Comparison of ENCODE assay signal across 8 cellular contexts in the genomic region with DNA sequence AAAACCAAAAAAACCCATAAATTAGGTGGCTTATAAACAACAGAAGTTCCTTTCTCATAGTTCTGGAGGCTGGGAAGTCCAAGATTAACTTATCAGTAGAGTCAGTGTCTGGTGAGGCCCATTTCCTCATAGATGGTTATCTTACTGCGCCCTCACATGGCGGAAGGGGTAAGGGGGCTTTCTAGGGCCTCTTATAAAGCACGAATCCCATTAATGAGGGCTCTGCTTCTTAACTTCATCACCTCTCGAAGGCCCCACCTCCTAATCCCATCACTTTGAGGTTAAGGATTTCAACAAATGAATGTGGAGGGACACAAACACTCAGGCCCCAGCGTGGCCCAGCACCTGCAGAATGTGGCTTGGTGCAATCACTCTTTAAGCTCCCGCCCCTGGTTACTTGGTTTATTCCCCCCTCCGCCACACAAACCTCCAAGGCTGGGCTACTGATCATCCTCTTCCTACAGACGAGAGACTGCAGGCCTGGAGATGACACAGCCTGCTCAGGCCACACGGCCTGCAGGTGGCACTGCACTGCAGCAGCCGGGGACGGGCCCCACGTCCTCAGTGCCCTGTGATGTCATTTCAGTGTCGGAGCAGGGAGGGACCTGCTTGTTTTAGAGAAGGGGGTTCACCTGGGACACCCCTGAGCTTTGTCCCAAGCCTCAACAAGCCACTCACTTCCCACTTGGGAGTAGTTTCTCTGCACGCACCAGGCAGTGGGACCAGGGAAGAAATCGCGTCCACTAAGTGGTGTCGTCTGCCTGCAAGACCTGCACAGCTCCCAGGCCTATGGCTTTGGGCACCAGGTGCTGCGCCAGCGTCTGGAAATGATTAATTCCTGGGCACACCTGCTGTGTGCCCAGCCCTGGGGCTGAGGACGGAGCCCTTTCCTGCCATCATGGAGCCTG.
DNase-seq lines count a peak whose midpoint lies in the region; ATAC-seq and TF ChIP-seq lines count a peak whose summit lies in the region.
"Not testable (repeated sequence)": the region's sequence is repeated elsewhere in the genome, so short reads cannot be mapped to it uniquely, and the experiment has no call there.

No MANE protein-coding gene starts in this region.

- not testable (repeated sequence) for H3K4me1 ChIP-seq in adipocyte (ENCODE audit: control insufficient read depth, insufficient read depth, low read length)
- H3K4me1 ChIP-seq in stomach = peaks cover 0 to 18% (median 11%) of the 10 kb centered on the region in 4 donors

- not testable (repeated sequence) for TF ChIP-seq POLR2A in stomach (IDR thresholded peaks at IDR 0.05)

- intact Hi-C loops in Right ventricle myocardium inferior (cut with DNase I); stomach (cut with DNase I; ENCODE audit: low total_unique reads): not testable (repeated sequence)

- not testable (repeated sequence) for H3K36me3 ChIP-seq in adipocyte (ENCODE audit: control insufficient read depth, insufficient read depth, low read length, severe bottlenecking); stomach

- TF ChIP-seq EP300 in stomach (IDR thresholded peaks at IDR 0.05) = not testable (repeated sequence)

- peak; percentile 68 for ATAC-seq in HG03342 (IDR thresholded peaks at IDR 0.05; ENCODE audit: unreplicated experiment)
- peak; percentile 85 for ATAC-seq in Right ventricle myocardium inferior
- peak; percentile 33 for ATAC-seq in omental fat pad (ENCODE audit: low FRiP score)

- not testable (repeated sequence) for H3K9me3 ChIP-seq in adipocyte (ENCODE audit: control insufficient read depth, low read length); stomach

- DNase-seq in DMS53 treated with DMSO at 0.1 percent for 48 hours (lab: John Stamatoyannopoulos, UW; ENCODE audit: unreplicated experiment) = peak; percentile 50
- DNase-seq in NCI-H460 (ENCODE audit: extremely low read depth, low read depth) = peak; percentile 31
- DNase-seq in UCSD-AML1 (lab: John Stamatoyannopoulos, UW; ENCODE audit: unreplicated experiment) = peak; percentile 57
- DNase-seq in adipocyte (ENCODE audit: low read depth) = peak; percentile 53
- not testable (repeated sequence) for DNase-seq in Right ventricle myocardium inferior (ENCODE audit: missing footprints); omental fat pad (ENCODE audit: low spot score)
- DNase-seq in stomach = peak; percentile 70

- not testable (repeated sequence) for TF ChIP-seq CTCF in omental fat pad (IDR thresholded peaks at IDR 0.05)
- TF ChIP-seq CTCF in stomach (IDR thresholded peaks at IDR 0.05) = peak in 4 of 7 experiments; percentile 21 to 66 (median 36)

- not testable (repeated sequence) for H3K27ac ChIP-seq in stomach

- H3K9ac ChIP-seq in adipocyte (ENCODE audit: low read length) = not testable (repeated sequence)

- H3K4me3 ChIP-seq in adipocyte (ENCODE audit: low read length); stomach: not testable (repeated sequence)

- 35 to 64% (median 42%) methylated on average over 5 to 19 of the region's 20 CpGs for WGBS in stomach, 5 donors

- not testable (repeated sequence) for H3K27me3 ChIP-seq in adipocyte (replicated peaks; ENCODE audit: control insufficient read depth, insufficient read depth, low read length); stomach

Comparison
In these comparisons a context has a peak if more than half of its experiments do, and no peak if none do; other contexts are left out.
1. ATAC-seq: peak in every context shown above with its lines; median percentile 85 in Right ventricle myocardium inferior; 68 in HG03342; 33 in omental fat pad.